ENCODE assay signal across 8 cellular contexts in the genomic region with DNA sequence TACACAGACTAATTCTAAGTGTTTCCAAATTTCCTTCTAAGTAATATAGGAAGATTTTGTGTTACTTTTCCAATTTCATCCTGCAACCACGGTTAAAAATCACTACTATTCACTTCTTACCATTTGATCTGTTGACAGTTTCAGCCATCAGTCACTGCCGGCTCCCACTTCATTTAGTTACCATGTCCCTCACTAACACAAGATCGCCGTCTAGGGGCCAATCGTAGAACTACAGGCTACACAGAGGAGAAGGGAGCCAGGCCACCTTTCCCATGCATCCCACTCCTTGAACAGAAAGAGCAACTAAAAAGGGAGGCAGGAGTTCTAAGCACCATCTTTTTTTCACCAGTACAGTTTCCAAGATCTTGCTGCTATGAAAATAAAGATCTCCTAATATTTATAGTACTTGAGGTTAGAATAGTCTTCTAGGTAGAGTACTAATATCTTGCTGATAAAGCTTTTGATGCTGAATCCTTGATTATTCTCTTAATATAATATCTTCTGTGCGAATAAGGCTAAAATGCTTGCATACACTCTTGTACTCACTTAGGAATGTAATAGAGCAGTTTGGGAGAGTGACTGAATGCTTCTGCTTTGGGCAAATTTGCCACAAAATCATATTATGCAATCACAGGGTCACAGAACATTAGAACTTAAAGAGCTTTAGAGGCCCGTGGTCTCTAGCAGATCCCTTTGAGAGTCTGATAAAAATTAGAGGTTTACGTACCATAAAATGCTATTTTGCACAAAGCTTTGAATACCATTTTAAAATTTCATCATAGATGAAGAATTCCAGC. TPM values are rescaled to one million over a fixed set of nuclear protein-coding genes. Genes with fewer than 3 reads are reported as not detected.
DNase-seq lines count a peak whose midpoint lies in the region; ATAC-seq lines count a peak whose summit lies in the region.

No MANE protein-coding gene starts in this region.

- POLR2A ChIA-PET in activated CD4-positive, alpha-beta memory T cell treated with anti-CD3 and anti-CD28 coated beads, Interleukin-2, amount 10 ng/mL, durations not matched to agents 7 days and 5 days (lab: Charles Lee): no interaction called here

- peaks cover 2% of the 10 kb centered on the region for H3K4me1 Mint-ChIP-seq in activated CD4-positive, alpha-beta memory T cell treated with anti-CD3 and anti-CD28 coated beads, Interleukin-2, amount 10 ng/mL, durations not matched to agents 7 days and 5 days
- H3K4me1 Mint-ChIP-seq in effector memory CD8-positive, alpha-beta T cell (ENCODE audit: low read depth in 2 of 2): no peaks in the 10 kb centered on the region

- peaks cover 30% of the 10 kb centered on the region for H3K27me3 Mint-ChIP-seq in activated CD4-positive, alpha-beta memory T cell treated with anti-CD3 and anti-CD28 coated beads, Interleukin-2, amount 10 ng/mL, durations not matched to agents 7 days and 5 days
- peaks cover 54 to 62% of the 10 kb centered on the region in 2 donors for H3K27me3 Mint-ChIP-seq in effector memory CD8-positive, alpha-beta T cell

- ATAC-seq in HG03432 (IDR thresholded peaks at IDR 0.05; ENCODE audit: unreplicated experiment) (peak; percentile 75), GM18861 (IDR thresholded peaks at IDR 0.05; ENCODE audit: unreplicated experiment) (no peak)
- ATAC-seq in effector memory CD8-positive, alpha-beta T cell (replicated peaks): peak; percentile 68

- DNase-seq in GDM1 (lab: John Stamatoyannopoulos, UW): peak; percentile 21
- peak; percentile 55 for DNase-seq in NCI-H748 (lab: John Stamatoyannopoulos, UW; ENCODE audit: unreplicated experiment)
- DNase-seq in activated CD4-positive, alpha-beta memory T cell treated with anti-CD3 and anti-CD28 coated beads, Interleukin-2, amount 10 ng/mL, durations not matched to agents 7 days and 5 days: peak; percentile 79
- peak; percentile 58 to 69 (median 63) for DNase-seq in effector memory CD8-positive, alpha-beta T cell
- peak; percentile 81 for DNase-seq in mucosa of gallbladder (ENCODE audit: low spot score)
- peak in 5 of 6 experiments; percentile 1 to 24 (median 11) for DNase-seq in stimulated activated naive CD4-positive, alpha-beta T cell (lab: John Stamatoyannopoulos, UW)

- CTCF ChIA-PET in activated CD4-positive, alpha-beta memory T cell treated with anti-CD3 and anti-CD28 coated beads, Interleukin-2, amount 10 ng/mL, durations not matched to agents 7 days and 5 days (lab: Charles Lee): interaction anchor here (0.5 to 1.4 kb wide), 12 partner anchors 11 to 223 kb away, joined by 3 to 11 read pairs (median 3); partner anchors contain the start of gene CYP1B1

- H3K9me3 Mint-ChIP-seq in activated CD4-positive, alpha-beta memory T cell treated with anti-CD3 and anti-CD28 coated beads, Interleukin-2, amount 10 ng/mL, durations not matched to agents 7 days and 5 days: no peaks in the 10 kb centered on the region
- H3K9me3 Mint-ChIP-seq in effector memory CD8-positive, alpha-beta T cell: peaks cover 0 to 2% of the 10 kb centered on the region in 2 donors

- H3K27ac Mint-ChIP-seq in activated CD4-positive, alpha-beta memory T cell treated with anti-CD3 and anti-CD28 coated beads, Interleukin-2, amount 10 ng/mL, durations not matched to agents 7 days and 5 days: no peak overlapping the region
- no peak overlapping the region for H3K27ac Mint-ChIP-seq in effector memory CD8-positive, alpha-beta T cell

- H3K36me3 Mint-ChIP-seq in activated CD4-positive, alpha-beta memory T cell treated with anti-CD3 and anti-CD28 coated beads, Interleukin-2, amount 10 ng/mL, durations not matched to agents 7 days and 5 days (ENCODE audit: low read depth): no peaks in the 10 kb centered on the region
- no peaks in the 10 kb centered on the region for H3K36me3 Mint-ChIP-seq in effector memory CD8-positive, alpha-beta T cell (ENCODE audit: insufficient read depth)

- no peak overlapping the region for H3K4me3 Mint-ChIP-seq in activated CD4-positive, alpha-beta memory T cell treated with anti-CD3 and anti-CD28 coated beads, Interleukin-2, amount 10 ng/mL, durations not matched to agents 7 days and 5 days
- H3K4me3 Mint-ChIP-seq in effector memory CD8-positive, alpha-beta T cell: no peak overlapping the region

RNA-seq across cellular contexts. Expression of gene CYP1B1, which starts 39.5 kb away (rescaled TPM):
- total RNA-seq in activated CD4-positive, alpha-beta memory T cell treated with anti-CD3 and anti-CD28 coated beads, Interleukin-2, amount 10 ng/mL, durations not matched to agents 7 days and 5 days: 10 to 100 TPM; 17.1 to 19.4 TPM
- 25.4 TPM for total RNA-seq in mucosa of gallbladder

Comparison
In these comparisons a context has a peak if more than half of its experiments do, and no peak if none do; other contexts are left out.
1. DNase-seq: peak in every context shown above with its lines; median percentile 81 in mucosa of gallbladder; 79 in activated CD4-positive, alpha-beta memory T cell treated with anti-CD3 and anti-CD28 coated beads, Interleukin-2, amount 10 ng/mL, durations not matched to agents 7 days and 5 days; 63 in effector memory CD8-positive, alpha-beta T cell; 55 in NCI-H748; 21 in GDM1; 11 in stimulated activated naive CD4-positive, alpha-beta T cell.